27 cellular contexts compared by ENCODE assay signal in genomic region chr11:76568144-76568543, GRCh38.
DNase-seq lines count a peak whose midpoint lies in the region; ATAC-seq and TF ChIP-seq lines count a peak whose summit lies in the region.
"Had no signal": no experiment of that assay in that cellular context is flagged by ENCODE, and none has a peak within 500 bp of the region (broad histone marks: within the 10 kb centered on the region; RNA-seq: fewer than 3 reads in every experiment).

No MANE protein-coding gene starts in this region.

- no peak overlapping the region for H3K27ac ChIP-seq in SK-N-SH (ENCODE audit: low read depth in 2 of 2, low read length in 1 of 2)
- no peak overlapping the region for H3K27ac ChIP-seq in ascending aorta
- H3K27ac ChIP-seq: 22Rv1, GM23248 had no signal

- H3K36me3 ChIP-seq in SK-N-SH (replicated peaks in 1 of 2; ENCODE audit: control insufficient read depth in 1 of 2, insufficient read depth in 2 of 2, low read length in 1 of 2) (no peaks in the 10 kb centered on the region), ascending aorta (no peaks in the 10 kb centered on the region)

- H2AFZ ChIP-seq in SK-N-SH (ENCODE audit: low read depth): peak overlapping the region; percentile 31; the same call in 1 of the 2 replicates
- H2AFZ ChIP-seq: GM23248 had no signal

- H3K27me3 ChIP-seq in SK-N-SH (ENCODE audit: insufficient read depth) (no peaks in the 10 kb centered on the region), ascending aorta (no peaks in the 10 kb centered on the region)

- H3F3A ChIP-seq in SK-N-SH (replicated peaks; ENCODE audit: insufficient read depth): no peaks in the 10 kb centered on the region

- no peak overlapping the region for H3K9ac ChIP-seq in SK-N-SH
- H3K9ac ChIP-seq: GM23248 had no signal

- H3K27me3 Mint-ChIP-seq in stimulated activated naive CD8-positive, alpha-beta T cell treated with anti-CD3 and anti-CD28 coated beads, Interleukin-15, Interleukin-2, amounts not matched to agents 100 ng/mL and 50 ng/mL, for 24 hours: peaks cover 20% of the 10 kb centered on the region
- H3K27me3 Mint-ChIP-seq in activated CD8-positive, alpha-beta T cell treated with anti-CD3 and anti-CD28 coated beads, Interleukin-2, amount 10 ng/mL, durations not matched to agents 7 days and 5 days (ENCODE audit: low read depth): peaks cover 21% of the 10 kb centered on the region

- H3K9me2 ChIP-seq in SK-N-SH: no peaks in the 10 kb centered on the region

- H3K79me2 ChIP-seq in SK-N-SH (ENCODE audit: insufficient read depth): no peaks in the 10 kb centered on the region

- no peaks in the 10 kb centered on the region for H3K9me3 ChIP-seq in SK-N-SH
- H3K9me3 ChIP-seq in ascending aorta: no peaks in the 10 kb centered on the region

- no peak overlapping the region for H3K4me3 ChIP-seq in SK-N-SH (ENCODE audit: low read depth in 2 of 2, low read length in 1 of 2)
- H3K4me3 ChIP-seq in ascending aorta: no peak overlapping the region
- H3K4me3 ChIP-seq: GM12878, GM23248, K562 had no signal

- H3K4me1 ChIP-seq in SK-N-SH (ENCODE audit: control insufficient read depth in 1 of 2, insufficient read depth in 2 of 2, low read depth in 1 of 2, low read length in 1 of 2) (no peaks in the 10 kb centered on the region), ascending aorta (no peaks in the 10 kb centered on the region)

- 61% methylated on average over 4 of the region's 4 CpGs for WGBS in SK-N-SH (ENCODE audit: low lambda C conversion rate)

- H3K4me2 ChIP-seq in SK-N-SH: no peak overlapping the region

- no peak for DNase-seq in SK-N-SH
- DNase-seq in activated naive CD4-positive, alpha-beta T cell treated with anti-CD3 and anti-CD28 coated beads, Interleukin-2, amount 50 U/mL, for 72 hours (ENCODE audit: low spot score in 2 of 2): no peak
- DNase-seq in activated naive CD4-positive, alpha-beta T cell (lab: John Stamatoyannopoulos, UW): no peak
- peak; percentile 12 for DNase-seq in amniotic epithelial cell (ENCODE audit: low read depth)
- DNase-seq in ascending aorta (ENCODE audit: low spot score in 2 of 2): no peak
- no peak for DNase-seq in activated CD8-positive, alpha-beta T cell treated with anti-CD3 and anti-CD28 coated beads, Interleukin-2, amount 10 ng/mL, durations not matched to agents 7 days and 5 days
- DNase-seq: CD8-positive, alpha-beta memory T cell; DMS 273 treated with DMSO at 0.1 percent for 48 hours; DMS79; EL; GDM1; GM23248; H9; Kasumi-1; NCI-H1092 treated with DMSO at 0.1 percent for 48 hours; NCI-H1436; NCI-H187 treated with DMSO at 0.1 percent for 48 hours; NCI-H524; NCI-H748 treated with DMSO at 0.1 percent for 48 hours; SIG-M5 had no signal

- TF ChIP-seq EP300 in SK-N-SH (IDR thresholded peaks at IDR 0.05; ENCODE audit: borderline replicate concordance in 1 of 2, low read depth in 1 of 2, low read length in 1 of 2): no peak

- H3K9me3 Mint-ChIP-seq in activated naive CD4-positive, alpha-beta T cell treated with anti-CD3 and anti-CD28 coated beads, Interleukin-2, amount 50 U/mL, for 72 hours: no peaks in the 10 kb centered on the region
- H3K9me3 Mint-ChIP-seq in stimulated activated naive CD8-positive, alpha-beta T cell treated with anti-CD3 and anti-CD28 coated beads, Interleukin-15, Interleukin-2, amounts not matched to agents 100 ng/mL and 50 ng/mL, for 24 hours: no peaks in the 10 kb centered on the region
- H3K9me3 Mint-ChIP-seq in activated CD8-positive, alpha-beta T cell treated with anti-CD3 and anti-CD28 coated beads, Interleukin-2, amount 10 ng/mL, durations not matched to agents 7 days and 5 days (ENCODE audit: insufficient read depth): no peaks in the 10 kb centered on the region

- intact Hi-C loops in ascending aorta (cut with DNase I): no loop called here

- no peak for TF ChIP-seq RAD21 in SK-N-SH (IDR thresholded peaks at IDR 0.05; ENCODE audit: low read length)

- H3K36me3 Mint-ChIP-seq in activated naive CD4-positive, alpha-beta T cell treated with anti-CD3 and anti-CD28 coated beads, Interleukin-2, amount 50 U/mL, for 72 hours: peaks cover 0 to 9% of the 10 kb centered on the region in 2 donors
- no peaks in the 10 kb centered on the region for H3K36me3 Mint-ChIP-seq in stimulated activated naive CD8-positive, alpha-beta T cell treated with anti-CD3 and anti-CD28 coated beads, Interleukin-15, Interleukin-2, amounts not matched to agents 100 ng/mL and 50 ng/mL, for 24 hours (ENCODE audit: low read depth)
- H3K36me3 Mint-ChIP-seq in activated CD8-positive, alpha-beta T cell treated with anti-CD3 and anti-CD28 coated beads, Interleukin-2, amount 10 ng/mL, durations not matched to agents 7 days and 5 days (ENCODE audit: low read depth): no peaks in the 10 kb centered on the region
- H3K36me3 Mint-ChIP-seq: CD14-positive monocyte; CD8-positive, alpha-beta memory T cell had no signal

- peaks cover 14% of the 10 kb centered on the region for H3K4me1 Mint-ChIP-seq in stimulated activated naive CD8-positive, alpha-beta T cell treated with anti-CD3 and anti-CD28 coated beads, Interleukin-15, Interleukin-2, amounts not matched to agents 100 ng/mL and 50 ng/mL, for 24 hours (ENCODE audit: low read depth)
- H3K4me1 Mint-ChIP-seq in activated CD8-positive, alpha-beta T cell treated with anti-CD3 and anti-CD28 coated beads, Interleukin-2, amount 10 ng/mL, durations not matched to agents 7 days and 5 days (ENCODE audit: low read depth): peaks cover 17% of the 10 kb centered on the region
- H3K4me1 Mint-ChIP-seq: CD14-positive monocyte; CD8-positive, alpha-beta memory T cell; H9 had no signal

- POLR2A ChIA-PET in SK-N-SH (lab: Yijun Ruan, JAX): no interaction called here
- POLR2A ChIA-PET in activated CD8-positive, alpha-beta T cell treated with anti-CD3 and anti-CD28 coated beads, Interleukin-2, amount 10 ng/mL, durations not matched to agents 7 days and 5 days (lab: Charles Lee): interaction anchor here (0.7 kb wide), 1 partner anchor 20 kb away, joined by 3 read pairs; no protein-coding TSS in a partner anchor

- H3K4me3 Mint-ChIP-seq in stimulated activated naive CD8-positive, alpha-beta T cell treated with anti-CD3 and anti-CD28 coated beads, Interleukin-15, Interleukin-2, amounts not matched to agents 100 ng/mL and 50 ng/mL, for 24 hours: no peak overlapping the region
- H3K4me3 Mint-ChIP-seq in activated CD8-positive, alpha-beta T cell treated with anti-CD3 and anti-CD28 coated beads, Interleukin-2, amount 10 ng/mL, durations not matched to agents 7 days and 5 days: no peak overlapping the region
- H3K4me3 Mint-ChIP-seq: B cell; CD14-positive monocyte; CD8-positive, alpha-beta memory T cell; H9 had no signal

- ATAC-seq in SK-N-SH treated with all-trans-retinoic acid at 6 μM for 48 hours: no peak
- ATAC-seq in activated naive CD4-positive, alpha-beta T cell treated with anti-CD3 and anti-CD28 coated beads, Interleukin-2, amount 50 U/mL, for 72 hours: peak; percentile 11 to 20
- ATAC-seq in activated CD8-positive, alpha-beta T cell treated with anti-CD3 and anti-CD28 coated beads, Interleukin-2, amount 10 ng/mL, durations not matched to agents 7 days and 5 days: no peak
- ATAC-seq: GM12878, K562 had no signal

- no peaks in the 10 kb centered on the region for H4K20me1 ChIP-seq in SK-N-SH (ENCODE audit: insufficient read depth)

- H3K27ac Mint-ChIP-seq in activated naive CD4-positive, alpha-beta T cell treated with anti-CD3 and anti-CD28 coated beads, Interleukin-2, amount 50 U/mL, for 72 hours: no peak overlapping the region
- peak overlapping the region; percentile 26 for H3K27ac Mint-ChIP-seq in stimulated activated naive CD8-positive, alpha-beta T cell treated with anti-CD3 and anti-CD28 coated beads, Interleukin-15, Interleukin-2, amounts not matched to agents 100 ng/mL and 50 ng/mL, for 24 hours
- H3K27ac Mint-ChIP-seq in activated CD8-positive, alpha-beta T cell treated with anti-CD3 and anti-CD28 coated beads, Interleukin-2, amount 10 ng/mL, durations not matched to agents 7 days and 5 days: no peak overlapping the region
- H3K27ac Mint-ChIP-seq: B cell; CD14-positive monocyte; CD8-positive, alpha-beta memory T cell; H9 had no signal

- TF ChIP-seq CTCF in SK-N-SH (IDR thresholded peaks at IDR 0.05) (no peak), ascending aorta (IDR thresholded peaks at IDR 0.05) (no peak)

- CTCF ChIA-PET in SK-N-SH (lab: Yijun Ruan, JAX): interaction anchor here (1.4 kb wide), 1 partner anchor 23 kb away, joined by 3 read pairs; no protein-coding TSS in a partner anchor
- CTCF ChIA-PET in activated CD8-positive, alpha-beta T cell treated with anti-CD3 and anti-CD28 coated beads, Interleukin-2, amount 10 ng/mL, durations not matched to agents 7 days and 5 days (lab: Charles Lee): interaction anchor here (1.3 kb wide), 2 partner anchors 10 to 20 kb away, joined by 3 read pairs; no protein-coding TSS in a partner anchor

TF ChIP-seq in SK-N-SH, 30 proteins besides CTCF, POLR2A, EP300 and RAD21 (continues in another document):
- TF ChIP-seq FOXJ3 (CRISPR knock-in tag; IDR thresholded peaks at IDR 0.05) (no peak), TAF1 (IDR thresholded peaks at IDR 0.05; ENCODE audit: borderline replicate concordance, low read depth, low read length) (no peak), FOXM1 (IDR thresholded peaks at IDR 0.05; ENCODE audit: low read depth) (no peak)

TF ChIP-seq in SK-N-SH treated with all-trans-retinoic acid at 6 μM for 48 hours, 23 proteins besides CTCF, POLR2A, EP300 and RAD21 (continues in another document):
- no peak for TF ChIP-seq PATZ1 (CRISPR knock-in tag; IDR thresholded peaks at IDR 0.05; ENCODE audit: borderline replicate concordance)

Comparison
In these comparisons a context has a peak if more than half of its experiments do, and no peak if none do; other contexts are left out.
1. ATAC-seq: peak in activated naive CD4-positive, alpha-beta T cell treated with anti-CD3 and anti-CD28 coated beads, Interleukin-2, amount 50 U/mL, for 72 hours (2 of 2); none in SK-N-SH treated with all-trans-retinoic acid at 6 μM for 48 hours (single experiment) and activated CD8-positive, alpha-beta T cell treated with anti-CD3 and anti-CD28 coated beads, Interleukin-2, amount 10 ng/mL, durations not matched to agents 7 days and 5 days (single experiment).